ENCODE assay signal across 9 cellular contexts in the genomic region with DNA sequence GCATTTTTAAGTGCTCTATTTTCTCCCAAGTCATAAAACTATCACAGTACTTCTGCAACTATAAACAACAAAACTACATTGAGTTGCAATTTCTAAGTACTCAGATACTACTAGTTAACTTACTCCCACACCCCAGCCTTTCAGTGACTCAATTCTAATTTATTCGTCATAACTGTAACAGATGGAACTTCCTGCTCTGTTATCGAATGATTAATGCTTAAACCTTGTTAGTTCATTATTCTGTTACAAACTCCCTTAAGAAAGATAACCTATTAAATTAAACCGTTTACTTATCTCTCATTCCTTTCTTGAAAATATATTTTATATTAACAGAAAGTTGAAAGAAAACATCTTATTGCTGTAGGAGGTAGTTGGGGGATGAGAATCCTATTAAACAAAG. TPM values are rescaled to one million over a fixed set of nuclear protein-coding genes. Genes with fewer than 3 reads are reported as not detected.
DNase-seq lines count a peak whose midpoint lies in the region; ATAC-seq and TF ChIP-seq lines count a peak whose summit lies in the region.
"Had no signal": no experiment of that assay in that cellular context is flagged by ENCODE, and none has a peak within 500 bp of the region (broad histone marks: within the 10 kb centered on the region; RNA-seq: fewer than 3 reads in every experiment).

No MANE protein-coding gene starts in this region.

- peaks cover 9% of the 10 kb centered on the region for H3K27me3 Mint-ChIP-seq in T-helper 1 cell treated with Interleukin-12 subunit alpha and Interleukin-12 subunit beta and Interleukin-4 antibody, amounts not matched to agents 30 μg/mL and 1 μg/mL, for 36 hours (ENCODE audit: low read depth)
- H3K27me3 Mint-ChIP-seq in immature natural killer cell (ENCODE audit: low read depth in 3 of 3) = peaks cover 0 to 3% (median 0%) of the 10 kb centered on the region in 3 donors

- no peak overlapping the region for H3K27ac ChIP-seq in right atrium auricular region
- H3K27ac ChIP-seq: SJCRH30 had no signal

- peaks cover 3% of the 10 kb centered on the region for H3K4me1 Mint-ChIP-seq in T-helper 1 cell treated with Interleukin-12 subunit alpha and Interleukin-12 subunit beta and Interleukin-4 antibody, amounts not matched to agents 30 μg/mL and 1 μg/mL, for 36 hours (ENCODE audit: low read depth)
- H3K4me1 Mint-ChIP-seq in immature natural killer cell = no peaks in the 10 kb centered on the region
- H3K4me1 Mint-ChIP-seq: stimulated activated naive B cell treated with anti-CD40 and anti-IgM and Interleukin-4, amounts not matched to agents 10 μg/mL and 1 μg/mL and 100 μg/mL, for 72 hours had no signal

- H3K4me3 Mint-ChIP-seq in T-helper 1 cell treated with Interleukin-12 subunit alpha and Interleukin-12 subunit beta and Interleukin-4 antibody, amounts not matched to agents 30 μg/mL and 1 μg/mL, for 36 hours = no peak overlapping the region
- H3K4me3 Mint-ChIP-seq in immature natural killer cell = no peak overlapping the region
- H3K4me3 Mint-ChIP-seq: stimulated activated naive B cell treated with anti-CD40 and anti-IgM and Interleukin-4, amounts not matched to agents 10 μg/mL and 1 μg/mL and 100 μg/mL, for 72 hours had no signal

- H3K9me3 ChIP-seq in right atrium auricular region = no peaks in the 10 kb centered on the region
- H3K9me3 ChIP-seq: SJCRH30 had no signal

- DNase-seq in skeletal muscle cell (ENCODE audit: low read depth) (peak; percentile 65), right atrium auricular region (ENCODE audit: low spot score) (no peak), immature natural killer cell (no peak)
- DNase-seq in effector CD4-positive, alpha-beta T cell = no peak
- DNase-seq: SJCRH30; stimulated activated naive B cell treated with anti-CD40 and anti-IgM and Interleukin-4, amounts not matched to agents 10 μg/mL and 1 μg/mL and 100 μg/mL, for 72 hours had no signal

- no peak overlapping the region for H3K4me3 ChIP-seq in skeletal muscle cell (ENCODE audit: low read depth, low read length)
- H3K4me3 ChIP-seq in right atrium auricular region = no peak overlapping the region
- H3K4me3 ChIP-seq: SJCRH30 had no signal

- H3K27ac Mint-ChIP-seq in T-helper 1 cell treated with Interleukin-12 subunit alpha and Interleukin-12 subunit beta and Interleukin-4 antibody, amounts not matched to agents 30 μg/mL and 1 μg/mL, for 36 hours = peak overlapping the region; percentile 13
- no peak overlapping the region for H3K27ac Mint-ChIP-seq in immature natural killer cell
- H3K27ac Mint-ChIP-seq: stimulated activated naive B cell treated with anti-CD40 and anti-IgM and Interleukin-4, amounts not matched to agents 10 μg/mL and 1 μg/mL and 100 μg/mL, for 72 hours had no signal

- H3K36me3 ChIP-seq in right atrium auricular region = no peaks in the 10 kb centered on the region
- H3K36me3 ChIP-seq: SJCRH30 had no signal

- no peak for TF ChIP-seq CTCF in right atrium auricular region (IDR thresholded peaks at IDR 0.05)

- H3K27me3 ChIP-seq in right atrium auricular region = no peaks in the 10 kb centered on the region
- H3K27me3 ChIP-seq: SJCRH30 had no signal

- no peaks in the 10 kb centered on the region for H3K9me3 Mint-ChIP-seq in T-helper 1 cell treated with Interleukin-12 subunit alpha and Interleukin-12 subunit beta and Interleukin-4 antibody, amounts not matched to agents 30 μg/mL and 1 μg/mL, for 36 hours
- no peaks in the 10 kb centered on the region for H3K9me3 Mint-ChIP-seq in immature natural killer cell
- H3K9me3 Mint-ChIP-seq: stimulated activated naive B cell treated with anti-CD40 and anti-IgM and Interleukin-4, amounts not matched to agents 10 μg/mL and 1 μg/mL and 100 μg/mL, for 72 hours had no signal

- H3K36me3 Mint-ChIP-seq in T-helper 1 cell treated with Interleukin-12 subunit alpha and Interleukin-12 subunit beta and Interleukin-4 antibody, amounts not matched to agents 30 μg/mL and 1 μg/mL, for 36 hours (ENCODE audit: low read depth) = no peaks in the 10 kb centered on the region
- peaks cover 0 to 4% (median 0%) of the 10 kb centered on the region in 3 donors for H3K36me3 Mint-ChIP-seq in immature natural killer cell
- H3K36me3 Mint-ChIP-seq: stimulated activated naive B cell treated with anti-CD40 and anti-IgM and Interleukin-4, amounts not matched to agents 10 μg/mL and 1 μg/mL and 100 μg/mL, for 72 hours had no signal

- H3K4me1 ChIP-seq in right atrium auricular region = no peaks in the 10 kb centered on the region
- H3K4me1 ChIP-seq: SJCRH30 had no signal

- ATAC-seq in GM18909 (IDR thresholded peaks at IDR 0.05; ENCODE audit: poor library complexity, unreplicated experiment) = peak; percentile 99
- peak; percentile 99 for ATAC-seq in HG02870 (IDR thresholded peaks at IDR 0.05; ENCODE audit: unreplicated experiment)

RNA-seq across cellular contexts. Expression of a gene that starts 17.0 kb away (rescaled TPM):
- total RNA-seq in right atrium auricular region = 1 to 10 TPM; 2.8 to 5.2 TPM
- not detected for polyA plus RNA-seq in immature natural killer cell

RNA-seq across cellular contexts. Expression of a gene that starts 35.3 kb away (rescaled TPM):
- total RNA-seq in right atrium auricular region = 10 to 100 TPM; 11.9 to 13.8 TPM
- polyA plus RNA-seq in immature natural killer cell = 10 to 100 TPM; 10.3 to 32.7 (median 14.2) TPM
